ENCODE assay signal across 6 cellular contexts in the genomic region with DNA sequence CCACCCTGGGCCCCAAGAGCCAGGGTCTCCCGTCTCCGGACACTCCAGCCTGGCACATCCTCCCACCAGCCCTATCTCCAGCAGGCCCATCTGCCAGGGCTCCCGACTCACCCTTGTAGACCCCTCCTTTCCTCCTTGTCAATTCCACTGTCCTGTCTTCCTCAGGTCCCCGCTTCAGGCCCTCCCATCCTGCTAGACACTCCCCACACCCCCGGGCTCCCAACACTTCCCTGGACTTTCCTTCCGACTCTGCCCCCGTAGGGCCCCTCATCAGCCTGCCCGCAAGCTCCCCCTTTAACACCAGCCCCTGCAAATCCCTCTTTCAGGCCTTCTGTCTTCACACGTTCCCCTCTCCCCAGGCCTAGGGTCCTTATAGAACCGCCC. TPM values are rescaled to one million over a fixed set of nuclear protein-coding genes. Genes with fewer than 3 reads are reported as not detected.
DNase-seq lines count a peak whose midpoint lies in the region; ATAC-seq and TF ChIP-seq lines count a peak whose summit lies in the region.

No MANE protein-coding gene starts in this region.

- peaks cover 10% of the 10 kb centered on the region for H3K36me3 Mint-ChIP-seq in central memory CD8-positive, alpha-beta T cell (ENCODE audit: insufficient read depth)

- H3K9me3 ChIP-seq in sigmoid colon = no peaks in the 10 kb centered on the region

- 57 to 65% methylated on average over 10 of the region's 10 CpGs for WGBS in sigmoid colon, 2 donors

- H3K9me3 Mint-ChIP-seq in central memory CD8-positive, alpha-beta T cell = no peaks in the 10 kb centered on the region

- intact Hi-C loops in sigmoid colon (cut with DNase I) = no loop called here

- no peak for TF ChIP-seq POLR2A in sigmoid colon (IDR thresholded peaks at IDR 0.05)

- no peaks in the 10 kb centered on the region for H3K27me3 ChIP-seq in sigmoid colon

- H3K4me3 ChIP-seq in Jurkat, Clone E6-1 (ENCODE audit: low read length) = peak overlapping the region; percentile 80
- peak overlapping the region in 3 of 4 donors; percentile 53 to 60 (median 57) for H3K4me3 ChIP-seq in sigmoid colon

- H3K27me3 Mint-ChIP-seq in central memory CD8-positive, alpha-beta T cell = no peaks in the 10 kb centered on the region

- H3K36me3 ChIP-seq in sigmoid colon = peaks cover 0 to 16% (median 5%) of the 10 kb centered on the region in 4 donors

- TF ChIP-seq EP300 in sigmoid colon (IDR thresholded peaks at IDR 0.05) = no peak

- no peak for DNase-seq in Jurkat, Clone E6-1 (ENCODE audit: low read depth, low spot score)
- no peak for DNase-seq in central memory CD8-positive, alpha-beta T cell (ENCODE audit: low spot score in 2 of 2)
- DNase-seq in sigmoid colon (no peak), GM19238 (ENCODE audit: insufficient read length, low spot score) (no peak), pons (ENCODE audit: low spot score) (no peak), CD1c-positive myeloid dendritic cell (ENCODE audit: extremely low spot score) (no peak)

- H3K4me3 Mint-ChIP-seq in central memory CD8-positive, alpha-beta T cell = peak overlapping the region; percentile 84

- no peak for ATAC-seq in central memory CD8-positive, alpha-beta T cell (replicated peaks; ENCODE audit: extremely low read depth, poor library complexity, severe bottlenecking)

- H3K27ac Mint-ChIP-seq in central memory CD8-positive, alpha-beta T cell (ENCODE audit: low read depth) = peak overlapping the region; percentile 96

- H3K4me1 ChIP-seq in sigmoid colon = peaks cover 0 to 21% (median 16%) of the 10 kb centered on the region in 4 donors

- H3K27ac ChIP-seq in sigmoid colon = peak overlapping the region; percentile 67 to 84 (median 72)

- peaks cover 13% of the 10 kb centered on the region for H3K4me1 Mint-ChIP-seq in central memory CD8-positive, alpha-beta T cell

- no peak for TF ChIP-seq CTCF in sigmoid colon (IDR thresholded peaks at IDR 0.05)

RNA-seq across cellular contexts. Expression of a gene that starts 1.1 kb away (rescaled TPM):
- polyA plus RNA-seq in Jurkat, Clone E6-1 (2012; ENCODE audit: insufficient read depth, insufficient read length) = 51.5 TPM
- 10 to 100 TPM; 18.2 to 20.2 (median 19.0) TPM for total RNA-seq in sigmoid colon
- polyA plus RNA-seq in sigmoid colon = 10 to 100 TPM in 1 of 3 donors, 1 to 10 TPM in 2; 2.8 to 15.2 (median 8.4) TPM

RNA-seq across cellular contexts. Expression of a gene that starts 7.0 kb away (rescaled TPM):
- 23.5 TPM for polyA plus RNA-seq in Jurkat, Clone E6-1 (2012; ENCODE audit: insufficient read depth, insufficient read length)
- 100 to 1,000 TPM in 1 of 4 donors, 10 to 100 TPM in 3; 78.5 to 102 (median 93.5) TPM for total RNA-seq in sigmoid colon
- 10 to 100 TPM; 49.5 to 57.1 (median 55.5) TPM for polyA plus RNA-seq in sigmoid colon

RNA-seq across cellular contexts. Expression of a gene that starts 13.9 kb away (rescaled TPM):
- 5.6 TPM for polyA plus RNA-seq in Jurkat, Clone E6-1 (2012; ENCODE audit: insufficient read depth, insufficient read length)
- 1 to 10 TPM in 3 of 4 donors, under 1 TPM in 1; 0.71 to 3.9 (median 1.3) TPM for total RNA-seq in sigmoid colon
- polyA plus RNA-seq in sigmoid colon = 1 to 10 TPM; 4.2 to 7.6 (median 4.2) TPM

RNA-seq across cellular contexts. Expression of a gene that starts 29.5 kb away (rescaled TPM):
- polyA plus RNA-seq in Jurkat, Clone E6-1 (2012; ENCODE audit: insufficient read depth, insufficient read length) = 12.5 TPM
- 10 to 100 TPM; 38.3 to 69.8 (median 56.0) TPM for total RNA-seq in sigmoid colon
- 10 to 100 TPM; 21.0 to 32.6 (median 30.9) TPM for polyA plus RNA-seq in sigmoid colon

RNA-seq across cellular contexts. Expression of a gene that starts 50.8 kb away (rescaled TPM):
- 51.9 TPM for polyA plus RNA-seq in Jurkat, Clone E6-1 (2012; ENCODE audit: insufficient read depth, insufficient read length)
- total RNA-seq in sigmoid colon = 10 to 100 TPM; 14.4 to 25.0 (median 23.6) TPM
- polyA plus RNA-seq in sigmoid colon = 10 to 100 TPM; 23.4 to 24.6 (median 24.3) TPM
